Comparison of ENCODE assay signal across 26 cellular contexts in the genomic region with DNA sequence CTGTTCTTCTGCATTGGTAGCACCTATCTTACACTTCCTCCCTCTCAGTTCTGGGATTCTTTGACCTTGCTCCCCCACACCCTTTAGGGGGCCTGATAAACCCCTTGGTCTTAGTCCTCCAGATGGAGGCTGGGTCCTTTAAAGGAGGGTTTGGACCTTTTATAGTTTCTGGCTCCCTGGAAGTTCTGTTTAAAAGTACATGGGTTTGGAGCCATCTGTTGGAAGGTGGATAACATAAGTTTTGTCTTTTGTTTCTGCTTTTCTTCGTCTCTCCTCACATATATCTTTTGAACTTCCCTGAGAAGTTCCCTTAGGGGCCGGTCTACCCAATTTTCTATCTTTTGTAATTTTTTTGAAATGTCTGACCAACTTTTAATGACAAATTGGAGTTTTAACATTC. TPM values are rescaled to one million over a fixed set of nuclear protein-coding genes. Genes with fewer than 3 reads are reported as not detected.
"Had no signal": no experiment of that assay in that cellular context is flagged by ENCODE, and none has a peak within 500 bp of the region (broad histone marks: within the 10 kb centered on the region; RNA-seq: fewer than 3 reads in every experiment).

No MANE protein-coding gene starts in this region.

- H3K27ac Mint-ChIP-seq: activated CD4-positive, alpha-beta T cell treated with anti-CD3 and anti-CD28 coated beads, Interleukin-2, amount 10 ng/mL, durations not matched to agents 24 days and 14 days; activated CD8-positive, alpha-beta T cell treated with anti-CD3 and anti-CD28 coated beads, Interleukin-2, amount 10 ng/mL, durations not matched to agents 7 days and 5 days; activated naive CD8-positive, alpha-beta T cell treated with anti-CD3 and anti-CD28 coated beads, Interleukin-2, amount 50 U/mL, for 24 hours; activated T-cell treated with anti-CD3 and anti-CD28 coated beads, Interleukin-2, amount 50 U/mL, for 24 hours; activated T-helper 2 cell treated with anti-CD3 and anti-CD28 coated beads, Interferon-gamma antibody, Interleukin-2, Interleukin-4, amounts not matched to agents 10 μg/mL and 5 μg/mL and 100 μg/mL, durations not matched to agents 14 hours and 24 hours and 36 hours; nephron progenitor cell; stimulated activated memory B cell treated with anti-CD40 and anti-IgM and Interleukin-4, amounts not matched to agents 10 μg/mL and 1 μg/mL and 100 μg/mL, for 72 hours had no signal

- H3K4me1 ChIP-seq: left lung, spleen had no signal

- H3K27me3 ChIP-seq: brain microvascular endothelial cell, heart right ventricle, left lung, spleen had no signal

- H3K4me3 Mint-ChIP-seq: activated CD4-positive, alpha-beta T cell treated with anti-CD3 and anti-CD28 coated beads, Interleukin-2, amount 10 ng/mL, durations not matched to agents 24 days and 14 days; activated CD8-positive, alpha-beta T cell treated with anti-CD3 and anti-CD28 coated beads, Interleukin-2, amount 10 ng/mL, durations not matched to agents 7 days and 5 days; activated naive CD8-positive, alpha-beta T cell treated with anti-CD3 and anti-CD28 coated beads, Interleukin-2, amount 50 U/mL, for 24 hours; activated T-cell treated with anti-CD3 and anti-CD28 coated beads, Interleukin-2, amount 50 U/mL, for 24 hours; central memory CD8-positive, alpha-beta T cell; nephron progenitor cell; stimulated activated memory B cell treated with anti-CD40 and anti-IgM and Interleukin-4, amounts not matched to agents 10 μg/mL and 1 μg/mL and 100 μg/mL, for 72 hours had no signal

- DNase-seq: activated CD4-positive, alpha-beta T cell treated with anti-CD3 and anti-CD28 coated beads, Interleukin-2, amount 10 ng/mL, durations not matched to agents 24 days and 14 days; activated CD8-positive, alpha-beta T cell treated with anti-CD3 and anti-CD28 coated beads, Interleukin-2, amount 10 ng/mL, durations not matched to agents 7 days and 5 days; activated naive CD4-positive, alpha-beta T cell treated with Interleukin-2 at 50 U/mL for 16 hours; activated naive CD8-positive, alpha-beta T cell treated with anti-CD3 and anti-CD28 coated beads, Interleukin-2, amount 50 U/mL, for 24 hours; activated T-cell treated with anti-CD3 and anti-CD28 coated beads, Interleukin-2, amount 50 U/mL, for 24 hours; anterior cingulate cortex; brain microvascular endothelial cell; cortex of kidney; heart right ventricle; left lung; mammary epithelial cell; midbrain; nephron progenitor cell; occipital lobe; posterior cingulate gyrus; spleen; stimulated activated CD4-positive, alpha-beta T cell treated with anti-CD3 and anti-CD28 coated beads, Interleukin-4, amount 100 ng/mL, for 4 hours; T-helper 9 cell had no signal

- H3K9me3 ChIP-seq: left lung, thoracic aorta had no signal

- H3K27ac ChIP-seq: brain microvascular endothelial cell, heart right ventricle, left lung, spleen, thoracic aorta had no signal

- H3K9me3 Mint-ChIP-seq: activated T-cell treated with anti-CD3 and anti-CD28 coated beads, Interleukin-2, amount 50 U/mL, for 24 hours; activated T-helper 2 cell treated with anti-CD3 and anti-CD28 coated beads, Interferon-gamma antibody, Interleukin-2, Interleukin-4, amounts not matched to agents 10 μg/mL and 5 μg/mL and 100 μg/mL, durations not matched to agents 14 hours and 24 hours and 36 hours; central memory CD8-positive, alpha-beta T cell had no signal

- H3K36me3 ChIP-seq: brain microvascular endothelial cell, heart right ventricle, left lung, spleen, thoracic aorta had no signal

- H3K4me1 Mint-ChIP-seq: activated CD4-positive, alpha-beta T cell treated with anti-CD3 and anti-CD28 coated beads, Interleukin-2, amount 10 ng/mL, durations not matched to agents 24 days and 14 days; activated naive CD8-positive, alpha-beta T cell treated with anti-CD3 and anti-CD28 coated beads, Interleukin-2, amount 50 U/mL, for 24 hours; central memory CD8-positive, alpha-beta T cell had no signal

- H3K4me3 ChIP-seq: heart right ventricle, left lung, spleen, thoracic aorta had no signal

- H3K27me3 Mint-ChIP-seq: stimulated activated memory B cell treated with anti-CD40 and anti-IgM and Interleukin-4, amounts not matched to agents 10 μg/mL and 1 μg/mL and 100 μg/mL, for 72 hours had no signal

- ATAC-seq: activated CD8-positive, alpha-beta T cell treated with anti-CD3 and anti-CD28 coated beads, Interleukin-2, amount 10 ng/mL, durations not matched to agents 7 days and 5 days; activated naive CD8-positive, alpha-beta T cell treated with anti-CD3 and anti-CD28 coated beads, Interleukin-2, amount 50 U/mL, for 24 hours; esophagus mucosa; heart right ventricle; left lung; stimulated activated memory B cell treated with anti-CD40 and anti-IgM and Interleukin-4, amounts not matched to agents 10 μg/mL and 1 μg/mL and 100 μg/mL, for 72 hours had no signal

RNA-seq across cellular contexts. Expression of gene DDX25, which starts 34.8 kb away (rescaled TPM):
- total RNA-seq: activated CD4-positive, alpha-beta T cell treated with anti-CD3 and anti-CD28 coated beads, Interleukin-2, amount 10 ng/mL, durations not matched to agents 24 days and 14 days; activated CD8-positive, alpha-beta T cell treated with anti-CD3 and anti-CD28 coated beads, Interleukin-2, amount 10 ng/mL, durations not matched to agents 7 days and 5 days; activated T-helper 2 cell treated with anti-CD3 and anti-CD28 coated beads, Interferon-gamma antibody, Interleukin-2, Interleukin-4, amounts not matched to agents 10 μg/mL and 5 μg/mL and 100 μg/mL, durations not matched to agents 14 hours and 24 hours and 36 hours; esophagus mucosa; heart right ventricle; mammary epithelial cell; thoracic aorta; ureter had no signal

RNA-seq across cellular contexts. Expression of gene PATE4, which starts 36.4 kb away (rescaled TPM):
- total RNA-seq: activated CD4-positive, alpha-beta T cell treated with anti-CD3 and anti-CD28 coated beads, Interleukin-2, amount 10 ng/mL, durations not matched to agents 24 days and 14 days; activated CD8-positive, alpha-beta T cell treated with anti-CD3 and anti-CD28 coated beads, Interleukin-2, amount 10 ng/mL, durations not matched to agents 7 days and 5 days; activated T-helper 2 cell treated with anti-CD3 and anti-CD28 coated beads, Interferon-gamma antibody, Interleukin-2, Interleukin-4, amounts not matched to agents 10 μg/mL and 5 μg/mL and 100 μg/mL, durations not matched to agents 14 hours and 24 hours and 36 hours; esophagus mucosa; heart right ventricle; kidney epithelial cell; left lung; mammary epithelial cell; occipital lobe; renal cortical epithelial cell; spleen; thoracic aorta; ureter had no signal
- polyA plus RNA-seq: heart right ventricle, mammary epithelial cell, spleen had no signal
